18 cellular contexts compared by ENCODE assay signal in the genomic region with DNA sequence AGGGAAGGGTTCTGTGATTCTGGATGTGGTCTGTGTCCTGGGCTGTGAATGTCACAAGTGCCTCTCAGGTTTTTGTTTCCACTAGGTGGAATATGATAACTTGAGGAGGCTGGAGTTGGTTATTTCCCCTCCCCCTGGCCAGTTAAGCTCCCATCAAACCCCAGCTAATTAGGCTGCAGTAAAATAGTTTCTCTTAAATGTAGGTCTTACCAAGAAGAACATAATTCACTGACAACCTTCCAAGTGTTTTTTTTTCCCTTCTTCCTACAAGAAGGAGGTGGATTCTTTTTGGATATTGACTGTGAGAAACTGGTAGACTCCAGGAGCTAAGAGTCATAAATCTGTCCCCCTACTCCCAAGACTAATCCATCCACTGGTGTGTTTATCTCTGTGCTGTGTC. TPM values are rescaled to one million over a fixed set of nuclear protein-coding genes. Genes with fewer than 3 reads are reported as not detected.
"Had no signal": no experiment of that assay in that cellular context is flagged by ENCODE, and none has a peak within 500 bp of the region (broad histone marks: within the 10 kb centered on the region; RNA-seq: fewer than 3 reads in every experiment).

No MANE protein-coding gene starts in this region.

RNA-seq across cellular contexts. Expression of gene PSG2, which starts 15.9 kb away (rescaled TPM):
- total RNA-seq: colonic mucosa; dermis microvascular lymphatic vessel endothelial cell; endodermal cell; esophagus mucosa; esophagus squamous epithelium; gastrocnemius medialis; glomerular endothelial cell; heart right ventricle; kidney; left colon; left lung; left ventricle myocardium superior; lower lobe of right lung; lung microvascular endothelial cell; mesenteric fat pad; mesothelial cell of epicardium; mucosa of descending colon; naive thymus-derived CD8-positive, alpha-beta T cell had no signal
- polyA plus RNA-seq: heart right ventricle; naive thymus-derived CD8-positive, alpha-beta T cell had no signal
